ENCODE assay signal across 8 cellular contexts in genomic region chr6:89372506-89372901, GRCh38. TPM values are rescaled to one million over a fixed set of nuclear protein-coding genes. Genes with fewer than 3 reads are reported as not detected.
DNase-seq lines count a peak whose midpoint lies in the region; ATAC-seq and TF ChIP-seq lines count a peak whose summit lies in the region.

No MANE protein-coding gene starts in this region.

- DNase-seq in NK-92 treated with Interleukin-12 subunit alpha and Interleukin-12 subunit beta, amount 100 ng/mL, for 24 hours (lab: John Stamatoyannopoulos, UW): peak; percentile 54
- DNase-seq in NK-92 (lab: John Stamatoyannopoulos, UW; ENCODE audit: unreplicated experiment) (no peak), memory B cell (ENCODE audit: low spot score in 2 of 2) (no peak), SKM-1 (lab: John Stamatoyannopoulos, UW; ENCODE audit: unreplicated experiment) (no peak), endothelial cell (ENCODE audit: low spot score) (no peak), NCI-H2196 (lab: John Stamatoyannopoulos, UW; ENCODE audit: unreplicated experiment) (no peak)

- H3K27me3 Mint-ChIP-seq in memory B cell: no peaks in the 10 kb centered on the region
- no peaks in the 10 kb centered on the region for H3K27me3 Mint-ChIP-seq in endothelial cell (ENCODE audit: unreplicated experiment)

- H3K36me3 Mint-ChIP-seq in memory B cell (no peaks in the 10 kb centered on the region), endothelial cell (ENCODE audit: low read depth, unreplicated experiment) (no peaks in the 10 kb centered on the region)

- H3K4me1 Mint-ChIP-seq in memory B cell (peaks cover 17% of the 10 kb centered on the region), endothelial cell (ENCODE audit: unreplicated experiment) (peaks cover 10% of the 10 kb centered on the region)

- peak; percentile 49 for ATAC-seq in GM21526 (IDR thresholded peaks at IDR 0.05; ENCODE audit: low FRiP score, unreplicated experiment)
- peak; percentile 40 for ATAC-seq in HG03442 (IDR thresholded peaks at IDR 0.05; ENCODE audit: unreplicated experiment)
- no peak for ATAC-seq in memory B cell (ENCODE audit: low read depth)

- H3K9me3 Mint-ChIP-seq in memory B cell: no peaks in the 10 kb centered on the region
- H3K9me3 Mint-ChIP-seq in endothelial cell (ENCODE audit: unreplicated experiment): no peaks in the 10 kb centered on the region

- no peak overlapping the region for H3K4me3 Mint-ChIP-seq in memory B cell
- H3K4me3 Mint-ChIP-seq in endothelial cell (ENCODE audit: unreplicated experiment): no peak overlapping the region

- H3K27ac Mint-ChIP-seq in memory B cell: peak overlapping the region; percentile 20
- no peak overlapping the region for H3K27ac Mint-ChIP-seq in endothelial cell (ENCODE audit: unreplicated experiment)

- no peak for TF ChIP-seq CTCF in endothelial cell (IDR thresholded peaks at IDR 0.05; ENCODE audit: unreplicated experiment)

RNA-seq across cellular contexts. Expression of gene UBE2J1, which starts 20.0 kb away (rescaled TPM):
- total RNA-seq in endothelial cell (ENCODE audit: unreplicated experiment): 43.7 TPM

RNA-seq across cellular contexts. Expression of gene RRAGD, which starts 39.6 kb away (rescaled TPM):
- total RNA-seq in endothelial cell (ENCODE audit: unreplicated experiment): 9.8 TPM

RNA-seq across cellular contexts. Expression of gene GABRR2, which starts 57.4 kb away (rescaled TPM):
- total RNA-seq in endothelial cell (ENCODE audit: unreplicated experiment): 0.36 TPM
